17 cellular contexts compared by ENCODE assay signal in the genomic region with DNA sequence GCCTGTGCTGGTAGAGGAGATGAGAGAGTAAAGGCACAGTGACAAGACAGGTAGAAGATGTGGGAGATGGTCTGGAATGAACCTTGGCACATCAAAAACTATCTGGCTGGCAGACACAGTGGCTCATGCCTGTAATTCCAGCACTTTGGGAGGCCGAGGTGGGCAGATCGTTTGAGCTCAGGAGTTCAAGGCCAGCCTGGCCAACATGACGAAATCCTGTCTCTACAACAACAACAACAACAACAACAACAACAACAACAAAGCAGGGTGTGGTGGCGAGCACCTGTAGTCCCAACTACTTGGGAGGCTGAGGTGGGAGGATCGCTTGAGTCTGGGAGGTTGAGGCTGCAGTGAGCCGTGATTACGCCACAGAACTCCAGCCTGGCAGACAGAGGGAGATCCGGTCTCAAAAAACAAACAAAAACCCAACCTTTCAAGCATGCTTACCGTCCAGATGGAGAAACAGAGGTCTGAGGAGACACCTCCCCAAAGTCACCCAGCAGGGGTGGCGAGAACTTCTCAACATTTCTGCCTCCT. TPM values are rescaled to one million over a fixed set of nuclear protein-coding genes. Genes with fewer than 3 reads are reported as not detected.
DNase-seq lines count a peak whose midpoint lies in the region; ATAC-seq and TF ChIP-seq lines count a peak whose summit lies in the region.
"Had no signal": no experiment of that assay in that cellular context is flagged by ENCODE, and none has a peak within 500 bp of the region (broad histone marks: within the 10 kb centered on the region; RNA-seq: fewer than 3 reads in every experiment).

No MANE protein-coding gene starts in this region.

- TF ChIP-seq CTCF in CD4-positive, alpha-beta T cell (IDR thresholded peaks at IDR 0.05) = no peak
- TF ChIP-seq CTCF in ascending aorta (IDR thresholded peaks at IDR 0.05) (no peak), neural crest cell (conservative IDR thresholded peaks at IDR 0.05) (no peak)

- CTCF ChIA-PET in CD4-positive, alpha-beta T cell (lab: Charles Lee) = no interaction called here

- H3K27ac Mint-ChIP-seq in activated CD4-positive, alpha-beta T cell treated with anti-CD3 and anti-CD28 coated beads, Interleukin-2, amount 10 ng/mL, durations not matched to agents 24 days and 14 days = peak overlapping the region; percentile 39
- peak overlapping the region; percentile 5 for H3K27ac Mint-ChIP-seq in CD4-positive, alpha-beta T cell
- peak overlapping the region; percentile 16 for H3K27ac Mint-ChIP-seq in neural crest cell (ENCODE audit: unreplicated experiment)
- H3K27ac Mint-ChIP-seq: H9 had no signal

- no peak overlapping the region for H3K27ac ChIP-seq in CD4-positive, alpha-beta T cell (ENCODE audit: low read depth, low read length)
- peak overlapping the region; percentile 28 to 33 for H3K27ac ChIP-seq in ascending aorta
- H3K27ac ChIP-seq: 22Rv1, A549, BLaER1 had no signal

- H3K36me3 ChIP-seq in ascending aorta = peaks cover 29 to 30% of the 10 kb centered on the region in 2 donors

- H3K4me3 ChIP-seq in ascending aorta = no peak overlapping the region
- H3K4me3 ChIP-seq: A549, BLaER1 had no signal

- intact Hi-C loops in activated CD4-positive, alpha-beta T cell treated with anti-CD3 and anti-CD28 coated beads, Interleukin-2, amount 10 ng/mL, durations not matched to agents 24 days and 14 days (cut with micrococcal nuclease) = no loop called here
- intact Hi-C loops in CD4-positive, alpha-beta T cell (cut with DNase I, micrococcal nuclease) = no loop called here
- intact Hi-C loops in ascending aorta (cut with DNase I) = no loop called here

- no peaks in the 10 kb centered on the region for H3K27me3 ChIP-seq in CD4-positive, alpha-beta T cell (ENCODE audit: control insufficient read depth, insufficient read depth, low read length)
- no peaks in the 10 kb centered on the region for H3K27me3 ChIP-seq in ascending aorta
- H3K27me3 ChIP-seq: BLaER1 had no signal

- peaks cover 0 to 7% of the 10 kb centered on the region in 2 donors for H3K4me1 ChIP-seq in ascending aorta
- H3K4me1 ChIP-seq: BLaER1 had no signal

- POLR2A ChIA-PET in CD4-positive, alpha-beta T cell (lab: Charles Lee) = no interaction called here

- no peak for ATAC-seq in CD4-positive, alpha-beta T cell (ENCODE audit: poor library complexity)
- ATAC-seq: CD8-positive, alpha-beta T cell had no signal

- DNase-seq in activated CD4-positive, alpha-beta T cell treated with anti-CD3 and anti-CD28 coated beads, Interleukin-2, amount 10 ng/mL, durations not matched to agents 24 days and 14 days = no peak
- DNase-seq in activated CD4-positive, alpha-beta T cell treated with anti-CD3 and anti-CD28 coated beads, Interleukin-2, amount 50 U/mL, for 48 hours = no peak
- DNase-seq in CD4-positive, alpha-beta T cell = no peak
- DNase-seq in ascending aorta (ENCODE audit: low spot score in 2 of 2) (no peak), neural crest cell (ENCODE audit: low read depth, low spot score) (no peak), ecto neural progenitor cell (ENCODE audit: low spot score) (no peak), amygdala (lab: John Stamatoyannopoulos, UW) (no peak), NCI-H128 (lab: John Stamatoyannopoulos, UW; ENCODE audit: unreplicated experiment) (no peak)
- DNase-seq: Calu3; CD8-positive, alpha-beta T cell; DMS79 treated with DMSO at 0.1 percent for 48 hours; GF-D8; H9 had no signal

- no peaks in the 10 kb centered on the region for H3K27me3 Mint-ChIP-seq in activated CD4-positive, alpha-beta T cell treated with anti-CD3 and anti-CD28 coated beads, Interleukin-2, amount 10 ng/mL, durations not matched to agents 24 days and 14 days
- no peaks in the 10 kb centered on the region for H3K27me3 Mint-ChIP-seq in CD4-positive, alpha-beta T cell
- H3K27me3 Mint-ChIP-seq in neural crest cell (ENCODE audit: low read depth) = no peaks in the 10 kb centered on the region

- peaks cover 3% of the 10 kb centered on the region for H3K9me3 Mint-ChIP-seq in activated CD4-positive, alpha-beta T cell treated with anti-CD3 and anti-CD28 coated beads, Interleukin-2, amount 10 ng/mL, durations not matched to agents 24 days and 14 days
- H3K9me3 Mint-ChIP-seq in CD4-positive, alpha-beta T cell = no peaks in the 10 kb centered on the region
- no peaks in the 10 kb centered on the region for H3K9me3 Mint-ChIP-seq in neural crest cell
- H3K9me3 Mint-ChIP-seq: H9 had no signal

- no peak overlapping the region for H3K4me3 Mint-ChIP-seq in activated CD4-positive, alpha-beta T cell treated with anti-CD3 and anti-CD28 coated beads, Interleukin-2, amount 10 ng/mL, durations not matched to agents 24 days and 14 days
- H3K4me3 Mint-ChIP-seq in CD4-positive, alpha-beta T cell = no peak overlapping the region
- no peak overlapping the region for H3K4me3 Mint-ChIP-seq in neural crest cell
- H3K4me3 Mint-ChIP-seq: CD14-positive monocyte; CD8-positive, alpha-beta T cell; H9 had no signal

- H3K4me1 Mint-ChIP-seq in activated CD4-positive, alpha-beta T cell treated with anti-CD3 and anti-CD28 coated beads, Interleukin-2, amount 10 ng/mL, durations not matched to agents 24 days and 14 days = no peaks in the 10 kb centered on the region
- no peaks in the 10 kb centered on the region for H3K4me1 Mint-ChIP-seq in CD4-positive, alpha-beta T cell (ENCODE audit: low read depth)
- no peaks in the 10 kb centered on the region for H3K4me1 Mint-ChIP-seq in neural crest cell

- no peaks in the 10 kb centered on the region for H3K9me3 ChIP-seq in CD4-positive, alpha-beta T cell (ENCODE audit: control insufficient read depth, low read length)
- no peaks in the 10 kb centered on the region for H3K9me3 ChIP-seq in ascending aorta
- H3K9me3 ChIP-seq: A549, BLaER1 had no signal

- H3K36me3 Mint-ChIP-seq in activated CD4-positive, alpha-beta T cell treated with anti-CD3 and anti-CD28 coated beads, Interleukin-2, amount 10 ng/mL, durations not matched to agents 24 days and 14 days (ENCODE audit: low read depth) = peaks cover 57% of the 10 kb centered on the region
- peaks cover 50% of the 10 kb centered on the region for H3K36me3 Mint-ChIP-seq in CD4-positive, alpha-beta T cell (ENCODE audit: low read depth)
- H3K36me3 Mint-ChIP-seq in neural crest cell (ENCODE audit: low read depth) = peaks cover 22% of the 10 kb centered on the region

RNA-seq across cellular contexts. Expression of gene KCTD21, which starts 11.8 kb away (rescaled TPM):
- total RNA-seq in activated CD4-positive, alpha-beta T cell treated with anti-CD3 and anti-CD28 coated beads, Interleukin-2, amount 10 ng/mL, durations not matched to agents 24 days and 14 days = 11.7 and 12.0 TPM in 2 replicates
- 1 to 10 TPM; 3.5 to 6.5 TPM for total RNA-seq in CD4-positive, alpha-beta T cell
- total RNA-seq in ascending aorta = 30.7 TPM
- total RNA-seq in neural crest cell = 6.4 and 8.4 TPM in 2 replicates

RNA-seq across cellular contexts. Expression of gene USP35, which starts 12.0 kb away (rescaled TPM):
- total RNA-seq in activated CD4-positive, alpha-beta T cell treated with anti-CD3 and anti-CD28 coated beads, Interleukin-2, amount 10 ng/mL, durations not matched to agents 24 days and 14 days = 10.4 and 13.1 TPM in 2 replicates
- 10 to 100 TPM; 29.2 to 33.1 TPM for total RNA-seq in CD4-positive, alpha-beta T cell
- 34.0 TPM for total RNA-seq in ascending aorta
- total RNA-seq in neural crest cell = 9.3 and 11.1 TPM in 2 replicates

RNA-seq across cellular contexts. Expression of gene ALG8, which starts 37.2 kb away (rescaled TPM):
- total RNA-seq in activated CD4-positive, alpha-beta T cell treated with anti-CD3 and anti-CD28 coated beads, Interleukin-2, amount 10 ng/mL, durations not matched to agents 24 days and 14 days = 60.9 and 61.7 TPM in 2 replicates
- total RNA-seq in CD4-positive, alpha-beta T cell = 10 to 100 TPM; 14.4 to 14.9 TPM
- 27.0 TPM for total RNA-seq in ascending aorta
- 79.7 and 86.7 TPM in 2 replicates for total RNA-seq in neural crest cell
